In genomic region chr11:48170176-48170839, GRCh38 we compare ENCODE assay signal across 15 cellular contexts. TPM values are rescaled to one million over a fixed set of nuclear protein-coding genes. Genes with fewer than 3 reads are reported as not detected.
DNase-seq lines count a peak whose midpoint lies in the region; ATAC-seq and TF ChIP-seq lines count a peak whose summit lies in the region.
"Had no signal": no experiment of that assay in that cellular context is flagged by ENCODE, and none has a peak within 500 bp of the region (broad histone marks: within the 10 kb centered on the region; RNA-seq: fewer than 3 reads in every experiment).

No MANE protein-coding gene starts in this region.

- H3K27me3 ChIP-seq in CD8-positive, alpha-beta T cell (ENCODE audit: insufficient read depth, low read length): no peaks in the 10 kb centered on the region

- H3K36me3 Mint-ChIP-seq in CD8-positive, alpha-beta T cell: peaks cover 32% of the 10 kb centered on the region
- H3K36me3 Mint-ChIP-seq in activated B cell treated with CpG ODN at 0.5 μM for 24 hours (ENCODE audit: low read depth): peaks cover 34% of the 10 kb centered on the region

- peak overlapping the region; percentile 32 for H3K27ac Mint-ChIP-seq in CD8-positive, alpha-beta T cell
- H3K27ac Mint-ChIP-seq in activated B cell treated with CpG ODN at 0.5 μM for 24 hours: peak overlapping the region; percentile 18
- H3K27ac Mint-ChIP-seq: activated CD8-positive, alpha-beta T cell treated with anti-CD3 and anti-CD28 coated beads, Interleukin-2, amount 10 ng/mL, durations not matched to agents 7 days and 5 days had no signal

- CTCF ChIA-PET in CD8-positive, alpha-beta T cell (lab: Charles Lee): no interaction called here
- CTCF ChIA-PET in activated B cell treated with CpG ODN at 0.5 μM for 24 hours (lab: Charles Lee): no interaction called here

- no peak for ATAC-seq in CD8-positive, alpha-beta T cell
- no peak for ATAC-seq in activated B cell treated with CpG ODN at 0.5 μM for 24 hours (ENCODE audit: low read depth)
- peak; percentile 33 for ATAC-seq in Right ventricle myocardium superior (ENCODE audit: poor library complexity)
- peak; percentile 56 for ATAC-seq in sciatic nerve
- ATAC-seq in GM18870 (IDR thresholded peaks at IDR 0.05; ENCODE audit: unreplicated experiment): no peak
- ATAC-seq: activated CD8-positive, alpha-beta T cell treated with anti-CD3 and anti-CD28 coated beads, Interleukin-2, amount 10 ng/mL, durations not matched to agents 7 days and 5 days had no signal

- POLR2A ChIA-PET in CD8-positive, alpha-beta T cell (lab: Charles Lee): interaction anchor here (0.6 kb wide), 1 partner anchor 322 kb away, joined by 3 read pairs; the partner anchor contains the start of gene NUP160
- POLR2A ChIA-PET in activated B cell treated with CpG ODN at 0.5 μM for 24 hours (lab: Charles Lee): no interaction called here

- H3K27me3 Mint-ChIP-seq in CD8-positive, alpha-beta T cell (ENCODE audit: low read depth): no peaks in the 10 kb centered on the region
- no peaks in the 10 kb centered on the region for H3K27me3 Mint-ChIP-seq in activated B cell treated with CpG ODN at 0.5 μM for 24 hours

- no peak for DNase-seq in CD8-positive, alpha-beta T cell
- no peak for DNase-seq in activated B cell treated with CpG ODN at 0.5 μM for 24 hours
- DNase-seq in Right ventricle myocardium superior: no peak
- no peak for DNase-seq in sciatic nerve (ENCODE audit: low spot score)
- no peak for DNase-seq in activated gamma-delta T cell treated with Interleukin-2 at 50 U/mL for 16 hours
- no peak for DNase-seq in SW480 (ENCODE audit: low spot score)
- DNase-seq in erythroblast (lab: John Stamatoyannopoulos, UW): no peak
- DNase-seq: activated CD8-positive, alpha-beta T cell treated with anti-CD3 and anti-CD28 coated beads, Interleukin-2, amount 10 ng/mL, durations not matched to agents 7 days and 5 days; activated naive CD4-positive, alpha-beta T cell; Calu3; stimulated activated naive CD4-positive, alpha-beta T cell treated with Interleukin-2 at 50 U/mL for 16 hours had no signal

- H3K9me3 ChIP-seq in CD8-positive, alpha-beta T cell (ENCODE audit: low read length): no peaks in the 10 kb centered on the region

- H3K4me1 ChIP-seq in CD8-positive, alpha-beta T cell (ENCODE audit: insufficient read depth, low read length): peaks cover 12% of the 10 kb centered on the region

- intact Hi-C loops in CD8-positive, alpha-beta T cell (cut with DNase I, micrococcal nuclease): loop anchor here in 1 of 2 experiments (5.0 kb wide), 1 partner anchor 1357 kb away; no protein-coding TSS in a partner anchor
- intact Hi-C loops in activated B cell treated with CpG ODN at 0.5 μM for 24 hours (cut with micrococcal nuclease) (loop anchor here (5.0 kb wide), 1 partner anchor 1357 kb away; no protein-coding TSS in a partner anchor), Right ventricle myocardium superior (cut with DNase I) (no loop called here), sciatic nerve (cut with DNase I) (no loop called here)

- H3K4me1 Mint-ChIP-seq in CD8-positive, alpha-beta T cell (ENCODE audit: low read depth): peaks cover 27% of the 10 kb centered on the region
- peaks cover 29% of the 10 kb centered on the region for H3K4me1 Mint-ChIP-seq in activated B cell treated with CpG ODN at 0.5 μM for 24 hours

- no peaks in the 10 kb centered on the region for H3K36me3 ChIP-seq in CD8-positive, alpha-beta T cell (ENCODE audit: insufficient read depth, low read length)

- TF ChIP-seq POLR2A in erythroblast (IDR thresholded peaks at IDR 0.05; ENCODE audit: low read length): no peak

- no peak for TF ChIP-seq CTCF in CD8-positive, alpha-beta T cell (IDR thresholded peaks at IDR 0.05)
- no peak for TF ChIP-seq CTCF in activated B cell treated with CpG ODN at 0.5 μM for 24 hours (IDR thresholded peaks at IDR 0.05)

- no peak overlapping the region for H3K4me3 Mint-ChIP-seq in CD8-positive, alpha-beta T cell
- H3K4me3 Mint-ChIP-seq in activated B cell treated with CpG ODN at 0.5 μM for 24 hours: no peak overlapping the region
- H3K4me3 Mint-ChIP-seq: activated CD8-positive, alpha-beta T cell treated with anti-CD3 and anti-CD28 coated beads, Interleukin-2, amount 10 ng/mL, durations not matched to agents 7 days and 5 days had no signal

- no peaks in the 10 kb centered on the region for H3K9me3 Mint-ChIP-seq in CD8-positive, alpha-beta T cell
- H3K9me3 Mint-ChIP-seq in activated B cell treated with CpG ODN at 0.5 μM for 24 hours: no peaks in the 10 kb centered on the region

- no peak overlapping the region for H3K27ac ChIP-seq in CD8-positive, alpha-beta T cell (ENCODE audit: low read depth, low read length)

- H3K4me3 ChIP-seq in CD8-positive, alpha-beta T cell (ENCODE audit: low read depth, low read length): no peak overlapping the region
- H3K4me3 ChIP-seq: coronary artery had no signal

RNA-seq across cellular contexts. Expression of gene OR4B1, which starts 46.3 kb away (rescaled TPM):
- not detected for total RNA-seq in CD8-positive, alpha-beta T cell
- total RNA-seq in activated B cell treated with CpG ODN at 0.5 μM for 24 hours (not detected in 2 replicates), Right ventricle myocardium superior (not detected), sciatic nerve (not detected)
- total RNA-seq: activated CD8-positive, alpha-beta T cell treated with anti-CD3 and anti-CD28 coated beads, Interleukin-2, amount 10 ng/mL, durations not matched to agents 7 days and 5 days; Calu3; glomerular endothelial cell; liver had no signal

Comparison
In these comparisons a context has a peak if more than half of its experiments do, and no peak if none do; other contexts are left out.
1. ATAC-seq: peak in Right ventricle myocardium superior (single experiment) and sciatic nerve (single experiment); none in CD8-positive, alpha-beta T cell (single experiment), activated B cell treated with CpG ODN at 0.5 μM for 24 hours (single experiment) and GM18870 (single experiment).